Comparison of ENCODE assay signal across 1 cellular context in genomic region chr14:40096968-40097367, GRCh38.
A peak's percentile ranks its signal among the peaks of the same experiment; 100 is the strongest.
TF ChIP-seq lines count a peak whose summit lies in the region.

No MANE protein-coding gene starts in this region.

TF ChIP-seq in HepG2, 621 proteins besides CTCF, POLR2A, EP300 and RAD21 (continued from another document):
- TF ChIP-seq MAFK (conservative IDR thresholded peaks at IDR 0.05 in 1 of 2, IDR thresholded peaks at IDR 0.05 in 1 of 2; ENCODE audit: low read length in 2 of 2) = peak; percentile 87 to 91
- no peak for TF ChIP-seq PHB2 (IDR thresholded peaks at IDR 0.05; ENCODE audit: partially characterized antibody)
- TF ChIP-seq KDM1A (CRISPR knock-in tag; IDR thresholded peaks at IDR 0.05) = no peak
- TF ChIP-seq SRF (IDR thresholded peaks at IDR 0.05; ENCODE audit: low read depth, low read length) = no peak
- TF ChIP-seq ELK4 (CRISPR knock-in tag; IDR thresholded peaks at IDR 0.05; ENCODE audit: borderline replicate concordance) = no peak
- TF ChIP-seq, protein P1, sequence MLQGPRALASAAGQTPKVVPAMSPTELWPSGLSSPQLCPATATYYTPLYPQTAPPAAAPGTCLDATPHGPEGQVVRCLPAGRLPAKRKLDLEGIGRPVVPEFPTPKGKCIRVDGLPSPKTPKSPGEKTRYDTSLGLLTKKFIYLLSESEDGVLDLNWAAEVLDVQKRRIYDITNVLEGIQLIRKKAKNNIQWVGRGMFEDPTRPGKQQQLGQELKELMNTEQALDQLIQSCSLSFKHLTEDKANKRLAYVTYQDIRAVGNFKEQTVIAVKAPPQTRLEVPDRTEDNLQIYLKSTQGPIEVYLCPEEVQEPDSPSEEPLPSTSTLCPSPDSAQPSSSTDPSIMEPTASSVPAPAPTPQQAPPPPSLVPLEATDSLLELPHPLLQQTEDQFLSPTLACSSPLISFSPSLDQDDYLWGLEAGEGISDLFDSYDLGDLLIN (CRISPR knock-in tag; IDR thresholded peaks at IDR 0.05; ENCODE audit: borderline replicate concordance) = no peak
- no peak for TF ChIP-seq HCFC1 (IDR thresholded peaks at IDR 0.05; ENCODE audit: low read depth, low read length)
- no peak for TF ChIP-seq ZMAT3 (CRISPR knock-in tag; conservative IDR thresholded peaks at IDR 0.05)
- no peak for TF ChIP-seq NFE2L1 (CRISPR knock-in tag; IDR thresholded peaks at IDR 0.05; ENCODE audit: borderline replicate concordance)
- no peak for TF ChIP-seq ZNF10 (CRISPR knock-in tag; IDR thresholded peaks at IDR 0.05; ENCODE audit: borderline replicate concordance, low read depth)
- TF ChIP-seq MAFF (IDR thresholded peaks at IDR 0.05; ENCODE audit: low read depth, low read length) = peak; percentile 85
